In the genomic region with DNA sequence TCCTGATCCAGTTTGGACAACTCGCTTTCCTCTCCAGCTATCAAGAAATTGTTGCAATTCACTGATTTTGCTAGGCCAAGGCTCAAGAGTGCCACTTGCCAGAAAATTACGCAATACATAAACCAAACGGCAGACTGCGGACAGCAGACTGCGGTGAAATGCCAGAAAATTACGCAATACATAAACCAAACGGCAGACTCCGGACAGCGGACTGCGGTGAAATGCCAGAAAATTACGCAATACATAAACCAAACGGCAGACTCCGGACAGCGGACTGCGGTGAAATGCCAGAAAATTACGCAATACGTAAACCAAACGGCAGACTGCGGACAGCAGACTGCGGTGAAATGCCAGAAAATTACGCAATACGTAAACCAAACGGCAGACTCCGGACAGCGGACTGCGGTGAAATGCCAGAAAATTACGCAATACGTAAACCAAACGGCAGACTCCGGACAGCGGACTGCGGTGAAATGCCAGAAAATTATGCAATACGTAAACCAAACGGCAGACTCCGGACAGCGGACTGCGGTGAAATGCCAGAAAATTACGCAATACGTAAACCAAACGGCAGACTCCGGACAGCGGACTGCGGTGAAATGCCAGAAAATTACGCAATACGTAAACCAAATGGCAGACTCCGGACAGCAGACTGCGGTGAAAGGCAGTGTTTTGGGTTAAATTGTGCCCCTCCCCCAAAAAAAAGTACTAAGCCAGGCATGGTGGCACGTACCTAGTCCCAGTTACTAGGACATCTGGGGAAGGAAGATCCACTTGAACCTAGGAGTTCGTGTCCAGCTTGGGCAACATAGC, we compare ENCODE assay signal across 4 cellular contexts. TPM values are rescaled to one million over a fixed set of nuclear protein-coding genes. Genes with fewer than 3 reads are reported as not detected.
"Had no signal": no experiment of that assay in that cellular context is flagged by ENCODE, and none has a peak within 500 bp of the region (broad histone marks: within the 10 kb centered on the region; RNA-seq: fewer than 3 reads in every experiment).

No MANE protein-coding gene starts in this region.

RNA-seq across cellular contexts. Expression of gene CFAP99, which starts 11.4 kb away (rescaled TPM):
- total RNA-seq: myocyte, suprapubic skin, WTC11 had no signal
- polyA plus RNA-seq: neural cell had no signal
